In the genomic region with DNA sequence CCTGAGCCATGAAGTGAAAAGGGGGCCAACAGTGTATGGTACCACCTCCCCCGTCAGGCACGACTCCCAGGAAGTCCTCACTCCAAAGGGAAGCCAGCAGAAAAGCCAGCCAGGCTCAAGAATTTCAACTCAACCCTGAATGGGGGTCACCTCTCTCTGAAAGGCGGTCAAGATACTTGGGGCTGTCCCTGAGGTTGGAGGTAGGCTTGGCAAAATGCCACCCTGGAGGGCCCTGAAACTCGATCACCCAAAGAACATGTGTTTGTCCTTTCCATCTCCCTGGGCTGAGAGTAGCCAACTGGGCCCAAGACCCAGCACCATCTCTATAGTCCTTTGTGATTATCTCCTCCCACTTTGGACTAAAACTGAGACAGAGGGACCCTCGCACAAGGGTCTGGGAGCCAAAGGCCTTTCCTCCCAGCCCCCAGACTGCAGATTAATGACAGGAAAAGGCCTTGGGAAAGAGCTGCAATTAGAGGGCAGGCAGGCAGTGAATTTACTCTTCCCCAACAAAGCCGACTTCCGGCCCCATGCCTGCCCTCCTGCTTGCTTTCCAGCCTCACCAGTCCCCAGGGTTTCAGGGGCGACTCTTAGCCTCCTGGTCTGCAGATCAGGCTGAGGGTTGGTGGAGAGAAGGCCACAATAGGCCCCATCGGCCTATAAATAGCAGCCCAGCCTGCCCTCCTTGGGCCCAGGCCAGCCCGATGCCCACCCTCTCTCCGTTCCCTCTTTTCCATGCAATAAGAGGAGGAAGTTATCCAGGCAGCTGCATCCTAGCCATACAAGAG, we compare ENCODE assay signal across 13 cellular contexts.
A peak's percentile ranks its signal among the peaks of the same experiment; 100 is the strongest.
DNase-seq lines count a peak whose midpoint lies in the region; ATAC-seq, FAIRE-seq and TF ChIP-seq lines count a peak whose summit lies in the region.
"Had no signal": no experiment of that assay in that cellular context is flagged by ENCODE, and none has a peak within 500 bp of the region (broad histone marks: within the 10 kb centered on the region; RNA-seq: fewer than 3 reads in every experiment).

No MANE protein-coding gene starts in this region.

- ATAC-seq in stimulated activated naive CD8-positive, alpha-beta T cell treated with anti-CD3 and anti-CD28 coated beads, Interleukin-15, amount 100 ng/mL, for 72 hours = no peak

- DNase-seq in activated naive CD4-positive, alpha-beta T cell treated with anti-CD3 and anti-CD28 coated beads, Interleukin-2, amount 10 ng/mL, durations not matched to agents 7 days and 5 days = no peak
- DNase-seq in activated naive CD4-positive, alpha-beta T cell treated with Interleukin-2 at 50 U/mL for 16 hours = no peak
- DNase-seq in NCI-H69 (lab: John Stamatoyannopoulos, UW) (peak; percentile 76), coronary artery (ENCODE audit: low spot score) (peak; percentile 12), HEK293T (ENCODE audit: extremely low spot score) (no peak), D721Med (ENCODE audit: insufficient read length, low spot score) (no peak), SHP77 treated with DMSO at 0.1 percent for 48 hours (lab: John Stamatoyannopoulos, UW) (no peak)
- no peak for DNase-seq in stimulated activated naive CD8-positive, alpha-beta T cell treated with anti-CD3 and anti-CD28 coated beads, Interleukin-15, amount 100 ng/mL, for 72 hours
- DNase-seq: activated CD4-positive, CD25-positive, alpha-beta regulatory T cell; NCI-H146; stimulated activated CD4-positive, alpha-beta T cell treated with anti-CD3 and anti-CD28 coated beads, Interleukin-15, amount 100 ng/mL, for 24 hours had no signal

- H3K9me3 Mint-ChIP-seq in activated naive CD4-positive, alpha-beta T cell treated with anti-CD3 and anti-CD28 coated beads, Interleukin-2, amount 10 ng/mL, durations not matched to agents 7 days and 5 days = no peaks in the 10 kb centered on the region
- no peaks in the 10 kb centered on the region for H3K9me3 Mint-ChIP-seq in stimulated activated naive CD8-positive, alpha-beta T cell treated with anti-CD3 and anti-CD28 coated beads, Interleukin-15, amount 100 ng/mL, for 72 hours

- peaks cover 58% of the 10 kb centered on the region for H3K4me1 Mint-ChIP-seq in activated naive CD4-positive, alpha-beta T cell treated with anti-CD3 and anti-CD28 coated beads, Interleukin-2, amount 10 ng/mL, durations not matched to agents 7 days and 5 days
- H3K4me1 Mint-ChIP-seq in stimulated activated naive CD8-positive, alpha-beta T cell treated with anti-CD3 and anti-CD28 coated beads, Interleukin-15, amount 100 ng/mL, for 72 hours = peaks cover 62% of the 10 kb centered on the region

- H3K36me3 Mint-ChIP-seq in activated naive CD4-positive, alpha-beta T cell treated with anti-CD3 and anti-CD28 coated beads, Interleukin-2, amount 10 ng/mL, durations not matched to agents 7 days and 5 days = peaks cover 75% of the 10 kb centered on the region

- H3K27ac ChIP-seq in coronary artery = no peak overlapping the region
- H3K27ac ChIP-seq: SJCRH30 had no signal

- H3K27me3 Mint-ChIP-seq in activated naive CD4-positive, alpha-beta T cell treated with anti-CD3 and anti-CD28 coated beads, Interleukin-2, amount 10 ng/mL, durations not matched to agents 7 days and 5 days = no peaks in the 10 kb centered on the region
- H3K27me3 Mint-ChIP-seq in stimulated activated naive CD8-positive, alpha-beta T cell treated with anti-CD3 and anti-CD28 coated beads, Interleukin-15, amount 100 ng/mL, for 72 hours = no peaks in the 10 kb centered on the region

- POLR2A ChIA-PET in HEK293T (lab: Yijun Ruan, JAX) = no interaction called here

- FAIRE-seq in D721Med (lab: Jason Lieb, UNC) = no peak

- H3K4me3 ChIP-seq in coronary artery = no peak overlapping the region
- H3K4me3 ChIP-seq: lung, SJCRH30 had no signal

- H3K27ac Mint-ChIP-seq in activated naive CD4-positive, alpha-beta T cell treated with anti-CD3 and anti-CD28 coated beads, Interleukin-2, amount 10 ng/mL, durations not matched to agents 7 days and 5 days = peak overlapping the region; percentile 78
- H3K27ac Mint-ChIP-seq in stimulated activated naive CD8-positive, alpha-beta T cell treated with anti-CD3 and anti-CD28 coated beads, Interleukin-15, amount 100 ng/mL, for 72 hours = peak overlapping the region in 1 of 2 donors; percentile 89

- TF ChIP-seq CTCF in coronary artery (IDR thresholded peaks at IDR 0.05) (no peak), D721Med (IDR thresholded peaks at IDR 0.05; ENCODE audit: insufficient read depth, missing control alignments) (no peak)

- H3K4me3 Mint-ChIP-seq in activated naive CD4-positive, alpha-beta T cell treated with anti-CD3 and anti-CD28 coated beads, Interleukin-2, amount 10 ng/mL, durations not matched to agents 7 days and 5 days = peak overlapping the region; percentile 66
- H3K4me3 Mint-ChIP-seq in stimulated activated naive CD8-positive, alpha-beta T cell treated with anti-CD3 and anti-CD28 coated beads, Interleukin-15, amount 100 ng/mL, for 72 hours = peak overlapping the region; percentile 76 to 84

- CTCF ChIA-PET in activated naive CD4-positive, alpha-beta T cell treated with anti-CD3 and anti-CD28 coated beads, Interleukin-2, amount 10 ng/mL, durations not matched to agents 7 days and 5 days (lab: Charles Lee) = interaction anchor here (1.5 to 4.2 kb wide), 2 partner anchors 26 to 30 kb away, joined by 5 to 29 read pairs; no protein-coding TSS in a partner anchor
- CTCF ChIA-PET in HEK293T (lab: Yijun Ruan, JAX) = interaction anchor here (0.6 to 1.0 kb wide), 2 partner anchors 151 to 658 kb away, joined by 3 read pairs; no protein-coding TSS in a partner anchor

TF ChIP-seq in HEK293T, 16 proteins besides CTCF, POLR2A, EP300 and RAD21:
- no peak for TF ChIP-seq FOXA1 (IDR thresholded peaks at IDR 0.05)
- TF ChIP-seq NFRKB (IDR thresholded peaks at IDR 0.05) = no peak
- TF ChIP-seq TARDBP (IDR thresholded peaks at IDR 0.05) = no peak
- no peak for TF ChIP-seq LEF1 (IDR thresholded peaks at IDR 0.05; ENCODE audit: borderline replicate concordance)
- no peak for TF ChIP-seq CTBP1 (IDR thresholded peaks at IDR 0.05; ENCODE audit: borderline replicate concordance)
- TF ChIP-seq BHLHE40 (IDR thresholded peaks at IDR 0.05; ENCODE audit: borderline replicate concordance) = no peak
- no peak for TF ChIP-seq HDGF (IDR thresholded peaks at IDR 0.05; ENCODE audit: borderline replicate concordance)
- TF ChIP-seq FOXK2 (IDR thresholded peaks at IDR 0.05) = no peak
- no peak for TF ChIP-seq SP1 (IDR thresholded peaks at IDR 0.05)
- TF ChIP-seq FOXM1 (IDR thresholded peaks at IDR 0.05; ENCODE audit: borderline replicate concordance) = no peak
- TF ChIP-seq SUZ12 (IDR thresholded peaks at IDR 0.05) = no peak
- TF ChIP-seq ZNF384 (IDR thresholded peaks at IDR 0.05) = no peak
- TF ChIP-seq, protein P1, sequence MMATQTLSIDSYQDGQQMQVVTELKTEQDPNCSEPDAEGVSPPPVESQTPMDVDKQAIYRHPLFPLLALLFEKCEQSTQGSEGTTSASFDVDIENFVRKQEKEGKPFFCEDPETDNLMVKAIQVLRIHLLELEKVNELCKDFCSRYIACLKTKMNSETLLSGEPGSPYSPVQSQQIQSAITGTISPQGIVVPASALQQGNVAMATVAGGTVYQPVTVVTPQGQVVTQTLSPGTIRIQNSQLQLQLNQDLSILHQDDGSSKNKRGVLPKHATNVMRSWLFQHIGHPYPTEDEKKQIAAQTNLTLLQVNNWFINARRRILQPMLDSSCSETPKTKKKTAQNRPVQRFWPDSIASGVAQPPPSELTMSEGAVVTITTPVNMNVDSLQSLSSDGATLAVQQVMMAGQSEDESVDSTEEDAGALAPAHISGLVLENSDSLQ (IDR thresholded peaks at IDR 0.05) = no peak
- TF ChIP-seq ELF4 (IDR thresholded peaks at IDR 0.05) = no peak
- TF ChIP-seq ARNT (IDR thresholded peaks at IDR 0.05) = no peak
- no peak for TF ChIP-seq L3MBTL2 (conservative IDR thresholded peaks at IDR 0.05)

Comparison
In these comparisons a context has a peak if more than half of its experiments do, and no peak if none do; other contexts are left out.
1. DNase-seq: peak in NCI-H69 (single experiment) and coronary artery (single experiment); none in activated naive CD4-positive, alpha-beta T cell treated with anti-CD3 and anti-CD28 coated beads, Interleukin-2, amount 10 ng/mL, durations not matched to agents 7 days and 5 days (single experiment), activated naive CD4-positive, alpha-beta T cell treated with Interleukin-2 at 50 U/mL for 16 hours (single experiment), stimulated activated naive CD8-positive, alpha-beta T cell treated with anti-CD3 and anti-CD28 coated beads, Interleukin-15, amount 100 ng/mL, for 72 hours (0 of 2), HEK293T (single experiment), D721Med (single experiment) and SHP77 treated with DMSO at 0.1 percent for 48 hours (single experiment).